ENCODE assay signal across 34 cellular contexts in genomic region chr1:46076343-46076742, GRCh38.
"Had no signal": no experiment of that assay in that cellular context is flagged by ENCODE, and none has a peak within 500 bp of the region (broad histone marks: within the 10 kb centered on the region; RNA-seq: fewer than 3 reads in every experiment).

No MANE protein-coding gene starts in this region.

- H3K36me3 ChIP-seq: adrenal gland, cardiac muscle cell, colonic mucosa had no signal

- H3K27ac ChIP-seq: adrenal gland, body of pancreas, cardiac muscle cell, colonic mucosa, dorsolateral prefrontal cortex, esophagus muscularis mucosa, foreskin keratinocyte, gastrocnemius medialis, heart left ventricle, WERI-Rb-1 had no signal

- H3K4me3 ChIP-seq: adrenal gland, body of pancreas, cardiac muscle cell, colonic mucosa, dorsolateral prefrontal cortex, esophagus muscularis mucosa, gastrocnemius medialis, heart left ventricle had no signal

- H3K27me3 ChIP-seq: adrenal gland, body of pancreas, cardiac muscle cell, colonic mucosa, dorsolateral prefrontal cortex, esophagus muscularis mucosa, foreskin keratinocyte, gastrocnemius medialis, heart left ventricle had no signal

- ATAC-seq: activated CD4-positive, CD25-positive, alpha-beta regulatory T cell treated with anti-CD3 and anti-CD28 coated beads, Interleukin-2, amount 50 U/mL, for 24 hours; activated CD8-positive, alpha-beta T cell treated with anti-CD3 and anti-CD28 coated beads for 36 hours; activated naive CD8-positive, alpha-beta T cell treated with anti-CD3 and anti-CD28 coated beads, Interleukin-2, amount 50 U/mL, for 24 hours; activated T-cell treated with anti-CD3 and anti-CD28 coated beads, Interleukin-2, amount 50 U/mL, for 4 hours; activated T-helper 17 cell treated with anti-CD3 and anti-CD28 coated beads, Interleukin-2, amount 50 U/mL, for 72 hours; body of pancreas; foreskin keratinocyte; gastrocnemius medialis; heart left ventricle; T-helper 17 cell had no signal

- H3K4me1 ChIP-seq: adrenal gland, body of pancreas, colonic mucosa, gastrocnemius medialis had no signal

- DNase-seq: activated B cell treated with CpG ODN at 0.5 μM for 24 hours; activated CD4-positive, alpha-beta T cell treated with anti-CD3 and anti-CD28 coated beads for 48 hours; activated CD4-positive, alpha-beta T cell treated with anti-CD3 and anti-CD28 coated beads, Interleukin-2, amount 50 U/mL, for 1 hour; activated CD4-positive, alpha-beta T cell treated with anti-CD3 and anti-CD28 coated beads, Interleukin-2, amount 50 U/mL, for 48 hours; activated CD8-positive, alpha-beta memory T cell treated with anti-CD3 and anti-CD28 coated beads for 24 hours; activated CD8-positive, alpha-beta T cell treated with anti-CD3 and anti-CD28 coated beads for 36 hours; activated effector memory CD4-positive, alpha-beta T cell treated with Interleukin-2 at 50 U/mL for 16 hours; activated gamma-delta T cell treated with Interleukin-2 at 50 U/mL for 16 hours; activated naive CD4-positive, alpha-beta T cell treated with anti-CD3 and anti-CD28 coated beads for 36 hours; activated naive CD8-positive, alpha-beta T cell treated with anti-CD3 and anti-CD28 coated beads for 36 hours; activated naive CD8-positive, alpha-beta T cell treated with anti-CD3 and anti-CD28 coated beads, Interleukin-2, amount 50 U/mL, for 24 hours; activated T-cell treated with anti-CD3 and anti-CD28 coated beads, Interleukin-2, amount 50 U/mL, for 4 hours; adrenal gland; amygdala; aorta; body of pancreas; central memory CD4-positive, alpha-beta T cell; cerebellar nuclear complex; colonic mucosa; dorsolateral prefrontal cortex; effector memory CD4-positive, alpha-beta T cell; endodermal cell; erythroblast; foreskin keratinocyte; gastrocnemius medialis; glutamatergic neuron; heart left ventricle; T-helper 17 cell; T1000; WERI-Rb-1 had no signal

- H3K9me3 ChIP-seq: adrenal gland, body of pancreas, colonic mucosa, esophagus muscularis mucosa, gastrocnemius medialis, heart left ventricle had no signal
